18 cellular contexts compared by ENCODE assay signal in the genomic region with DNA sequence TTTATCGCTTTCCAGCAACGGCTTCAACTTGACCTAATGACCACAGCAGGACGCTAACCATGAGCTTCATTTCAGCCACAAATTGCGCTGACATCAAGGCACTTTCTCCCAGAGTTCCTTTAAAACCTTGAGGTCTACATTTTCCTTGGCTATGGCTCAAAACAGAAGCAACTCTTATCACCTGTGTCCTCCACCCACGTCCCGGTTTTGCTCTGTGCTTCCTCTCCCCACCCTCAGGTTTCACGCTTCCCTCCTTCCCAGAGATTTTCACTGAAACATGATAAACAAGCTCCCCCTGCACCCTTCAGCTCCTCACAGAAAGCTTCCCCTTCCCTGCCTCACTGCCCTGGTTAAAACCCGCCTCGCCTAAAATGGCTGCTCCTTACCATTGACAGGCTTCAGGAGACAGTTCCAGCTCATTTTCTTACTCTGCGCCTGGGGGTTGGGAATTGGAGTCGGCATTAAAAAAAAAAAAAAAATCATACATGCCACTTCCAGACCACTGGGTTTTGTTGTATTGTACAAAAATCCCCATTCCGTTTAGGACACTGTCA.
"Had no signal": no experiment of that assay in that cellular context is flagged by ENCODE, and none has a peak within 500 bp of the region (broad histone marks: within the 10 kb centered on the region; RNA-seq: fewer than 3 reads in every experiment).

No MANE protein-coding gene starts in this region.

- DNase-seq: activated B cell treated with CpG ODN at 0.5 μM for 24 hours; activated CD4-positive, alpha-beta memory T cell treated with anti-CD3 and anti-CD28 coated beads, Interleukin-2, amount 10 ng/mL, durations not matched to agents 7 days and 5 days; activated CD4-positive, alpha-beta T cell treated with anti-CD3 and anti-CD28 coated beads for 4 hours; activated CD8-positive, alpha-beta memory T cell treated with anti-CD3 and anti-CD28 coated beads, Interleukin-2, amount 10 ng/mL, durations not matched to agents 7 days and 5 days; activated naive CD8-positive, alpha-beta T cell treated with anti-CD3 and anti-CD28 coated beads, Interleukin-2, amount 10 ng/mL, durations not matched to agents 7 days and 5 days; body of pancreas; effector memory CD8-positive, alpha-beta T cell; foreskin keratinocyte; mammary epithelial cell; mucosa of descending colon; naive thymus-derived CD4-positive, alpha-beta T cell; posterior cingulate gyrus; retina; stimulated activated naive B cell treated with anti-CD40 and anti-IgM and Interleukin-4, amounts not matched to agents 10 μg/mL and 1 μg/mL and 100 μg/mL, for 72 hours; thyroid gland had no signal

- H2AFZ ChIP-seq: hepatocyte had no signal

- H3K27ac ChIP-seq: body of pancreas, foreskin keratinocyte, hepatocyte, thyroid gland had no signal

- H3K9me3 ChIP-seq: body of pancreas, mucosa of descending colon, thyroid gland had no signal

- H3K36me3 Mint-ChIP-seq: activated CD8-positive, alpha-beta memory T cell treated with anti-CD3 and anti-CD28 coated beads, Interleukin-2, amount 10 ng/mL, durations not matched to agents 7 days and 5 days; activated naive CD8-positive, alpha-beta T cell treated with anti-CD3 and anti-CD28 coated beads, Interleukin-2, amount 10 ng/mL, durations not matched to agents 7 days and 5 days; stimulated activated naive B cell treated with anti-CD40 and anti-IgM and Interleukin-4, amounts not matched to agents 10 μg/mL and 1 μg/mL and 100 μg/mL, for 72 hours had no signal

- H3K36me3 ChIP-seq: thyroid gland had no signal

- H3K4me2 ChIP-seq: hepatocyte had no signal

- H3K9me3 Mint-ChIP-seq: activated B cell treated with CpG ODN at 0.5 μM for 24 hours; activated CD4-positive, alpha-beta memory T cell treated with anti-CD3 and anti-CD28 coated beads, Interleukin-2, amount 10 ng/mL, durations not matched to agents 7 days and 5 days; activated naive CD8-positive, alpha-beta T cell treated with anti-CD3 and anti-CD28 coated beads, Interleukin-2, amount 10 ng/mL, durations not matched to agents 7 days and 5 days; stimulated activated naive B cell treated with anti-CD40 and anti-IgM and Interleukin-4, amounts not matched to agents 10 μg/mL and 1 μg/mL and 100 μg/mL, for 72 hours; T-helper 2 cell treated with Interferon-gamma antibody and Interleukin-4, amounts not matched to agents 5 μg/mL and 100 μg/mL, for 36 hours had no signal

- H3K79me2 ChIP-seq: hepatocyte had no signal

- H3K27ac Mint-ChIP-seq: activated B cell treated with CpG ODN at 0.5 μM for 24 hours; activated CD4-positive, alpha-beta memory T cell treated with anti-CD3 and anti-CD28 coated beads, Interleukin-2, amount 10 ng/mL, durations not matched to agents 7 days and 5 days; activated CD8-positive, alpha-beta memory T cell treated with anti-CD3 and anti-CD28 coated beads, Interleukin-2, amount 10 ng/mL, durations not matched to agents 7 days and 5 days; activated naive CD8-positive, alpha-beta T cell treated with anti-CD3 and anti-CD28 coated beads, Interleukin-2, amount 10 ng/mL, durations not matched to agents 7 days and 5 days; effector memory CD8-positive, alpha-beta T cell; naive thymus-derived CD4-positive, alpha-beta T cell; stimulated activated naive B cell treated with anti-CD40 and anti-IgM and Interleukin-4, amounts not matched to agents 10 μg/mL and 1 μg/mL and 100 μg/mL, for 72 hours; T-helper 2 cell treated with Interferon-gamma antibody and Interleukin-4, amounts not matched to agents 5 μg/mL and 100 μg/mL, for 36 hours had no signal

- H3K4me3 ChIP-seq: body of pancreas, hepatocyte, mucosa of descending colon, thyroid gland had no signal

- H3K4me1 ChIP-seq: body of pancreas, foreskin keratinocyte, thyroid gland had no signal

- ATAC-seq: activated CD8-positive, alpha-beta memory T cell treated with anti-CD3 and anti-CD28 coated beads, Interleukin-2, amount 10 ng/mL, durations not matched to agents 7 days and 5 days; body of pancreas; effector memory CD8-positive, alpha-beta T cell; foreskin keratinocyte; left lobe of liver; mucosa of descending colon; naive thymus-derived CD4-positive, alpha-beta T cell; stimulated activated naive B cell treated with anti-CD40 and anti-IgM and Interleukin-4, amounts not matched to agents 10 μg/mL and 1 μg/mL and 100 μg/mL, for 72 hours had no signal

- H3K27me3 ChIP-seq: body of pancreas, foreskin keratinocyte, hepatocyte, thyroid gland had no signal

- H3K4me3 Mint-ChIP-seq: activated B cell treated with CpG ODN at 0.5 μM for 24 hours; activated CD4-positive, alpha-beta memory T cell treated with anti-CD3 and anti-CD28 coated beads, Interleukin-2, amount 10 ng/mL, durations not matched to agents 7 days and 5 days; activated CD8-positive, alpha-beta memory T cell treated with anti-CD3 and anti-CD28 coated beads, Interleukin-2, amount 10 ng/mL, durations not matched to agents 7 days and 5 days; activated naive CD8-positive, alpha-beta T cell treated with anti-CD3 and anti-CD28 coated beads, Interleukin-2, amount 10 ng/mL, durations not matched to agents 7 days and 5 days; effector memory CD8-positive, alpha-beta T cell; naive thymus-derived CD4-positive, alpha-beta T cell; stimulated activated naive B cell treated with anti-CD40 and anti-IgM and Interleukin-4, amounts not matched to agents 10 μg/mL and 1 μg/mL and 100 μg/mL, for 72 hours; T-helper 2 cell treated with Interferon-gamma antibody and Interleukin-4, amounts not matched to agents 5 μg/mL and 100 μg/mL, for 36 hours had no signal

- H3K27me3 Mint-ChIP-seq: activated B cell treated with CpG ODN at 0.5 μM for 24 hours; activated CD4-positive, alpha-beta memory T cell treated with anti-CD3 and anti-CD28 coated beads, Interleukin-2, amount 10 ng/mL, durations not matched to agents 7 days and 5 days; activated CD8-positive, alpha-beta memory T cell treated with anti-CD3 and anti-CD28 coated beads, Interleukin-2, amount 10 ng/mL, durations not matched to agents 7 days and 5 days; activated naive CD8-positive, alpha-beta T cell treated with anti-CD3 and anti-CD28 coated beads, Interleukin-2, amount 10 ng/mL, durations not matched to agents 7 days and 5 days; stimulated activated naive B cell treated with anti-CD40 and anti-IgM and Interleukin-4, amounts not matched to agents 10 μg/mL and 1 μg/mL and 100 μg/mL, for 72 hours had no signal

- H3K4me1 Mint-ChIP-seq: activated B cell treated with CpG ODN at 0.5 μM for 24 hours; activated CD4-positive, alpha-beta memory T cell treated with anti-CD3 and anti-CD28 coated beads, Interleukin-2, amount 10 ng/mL, durations not matched to agents 7 days and 5 days; activated CD8-positive, alpha-beta memory T cell treated with anti-CD3 and anti-CD28 coated beads, Interleukin-2, amount 10 ng/mL, durations not matched to agents 7 days and 5 days; activated naive CD8-positive, alpha-beta T cell treated with anti-CD3 and anti-CD28 coated beads, Interleukin-2, amount 10 ng/mL, durations not matched to agents 7 days and 5 days; stimulated activated naive B cell treated with anti-CD40 and anti-IgM and Interleukin-4, amounts not matched to agents 10 μg/mL and 1 μg/mL and 100 μg/mL, for 72 hours had no signal
